In the genomic region with DNA sequence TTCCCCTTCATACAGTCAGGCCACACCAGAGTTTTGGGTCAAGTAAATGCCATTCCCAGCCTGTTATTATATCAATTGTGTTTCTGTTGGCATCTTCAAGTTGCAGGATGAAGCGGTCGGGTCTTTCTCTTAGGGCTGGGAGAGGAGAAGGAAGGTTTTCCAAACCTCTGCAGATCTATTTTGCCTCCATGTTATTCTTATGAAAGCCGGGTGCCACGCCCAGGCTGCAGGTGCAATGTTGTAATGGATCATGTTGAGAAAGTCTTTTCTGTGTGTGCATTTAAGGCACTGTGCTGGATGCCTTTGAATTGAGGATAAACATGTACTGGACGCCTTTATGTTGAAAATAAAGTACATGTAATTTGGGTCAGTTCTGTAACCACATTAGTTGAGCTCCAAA, we compare ENCODE assay signal across 17 cellular contexts.
A peak's percentile ranks its signal among the peaks of the same experiment; 100 is the strongest.
DNase-seq lines count a peak whose midpoint lies in the region; ATAC-seq, FAIRE-seq and TF ChIP-seq lines count a peak whose summit lies in the region.
"Had no signal": no experiment of that assay in that cellular context is flagged by ENCODE, and none has a peak within 500 bp of the region (broad histone marks: within the 10 kb centered on the region; RNA-seq: fewer than 3 reads in every experiment).

No MANE protein-coding gene starts in this region.

- no peak for FAIRE-seq in pancreas (lab: Jason Lieb, UNC)
- FAIRE-seq: GM12878 had no signal

- H3K27me3 ChIP-seq in CD8-positive, alpha-beta memory T cell (ENCODE audit: insufficient read depth, low read length, poor library complexity, severe bottlenecking), result no peaks in the 10 kb centered on the region
- H3K27me3 ChIP-seq in Peyer's patch, result no peaks in the 10 kb centered on the region
- no peaks in the 10 kb centered on the region for H3K27me3 ChIP-seq in pancreas

- DNase-seq in CD8-positive, alpha-beta memory T cell, result no peak
- no peak for DNase-seq in Peyer's patch
- DNase-seq in central memory CD8-positive, alpha-beta T cell (ENCODE audit: low spot score in 2 of 2), result no peak
- DNase-seq in pancreas, result no peak
- no peak for DNase-seq in mesothelial cell of epicardium (ENCODE audit: low spot score in 2 of 2, unreplicated experiment in 2 of 2)
- no peak for DNase-seq in nucleus accumbens (lab: John Stamatoyannopoulos, UW)
- DNase-seq: C1 segment of cervical spinal cord; central memory CD4-positive, alpha-beta T cell; EL; endodermal cell; foreskin melanocyte; NCI-H1417; NK-92 treated with Interleukin-12 subunit alpha and Interleukin-12 subunit beta, amount 100 ng/mL, for 24 hours; Right ventricle myocardium superior; stimulated activated naive B cell treated with anti-CD40 and anti-IgM and Interleukin-4, amounts not matched to agents 10 μg/mL and 1 μg/mL and 100 μg/mL, for 72 hours had no signal

- no peak overlapping the region for H3K27ac ChIP-seq in CD8-positive, alpha-beta memory T cell (ENCODE audit: low read depth, low read length)
- H3K27ac ChIP-seq in Peyer's patch, result peak overlapping the region in 3 of 4 donors; percentile 41 to 80 (median 56)
- peak overlapping the region in 3 of 4 donors; percentile 45 to 83 (median 58) for H3K27ac ChIP-seq in pancreas

- TF ChIP-seq CTCF in Peyer's patch (IDR thresholded peaks at IDR 0.05) (no peak), pancreas (IDR thresholded peaks at IDR 0.05) (no peak), mesothelial cell of epicardium (IDR thresholded peaks at IDR 0.05; ENCODE audit: unreplicated experiment) (no peak)

- H3K4me1 ChIP-seq in CD8-positive, alpha-beta memory T cell (ENCODE audit: insufficient read depth, low read length), result peaks cover 18% of the 10 kb centered on the region
- H3K4me1 ChIP-seq in Peyer's patch (peaks cover 0 to 52% (median 9%) of the 10 kb centered on the region in 4 donors), pancreas (peaks cover 61 to 72% (median 67%) of the 10 kb centered on the region in 3 donors)

- peaks cover 65 to 90% (median 89%) of the 10 kb centered on the region in 3 donors for H3K4me1 Mint-ChIP-seq in CD8-positive, alpha-beta memory T cell
- peaks cover 78% of the 10 kb centered on the region for H3K4me1 Mint-ChIP-seq in central memory CD8-positive, alpha-beta T cell
- H3K4me1 Mint-ChIP-seq in mesothelial cell of epicardium, result peaks cover 22% of the 10 kb centered on the region

- H3K4me3 Mint-ChIP-seq in CD8-positive, alpha-beta memory T cell, result no peak overlapping the region
- H3K4me3 Mint-ChIP-seq in central memory CD8-positive, alpha-beta T cell, result no peak overlapping the region
- H3K4me3 Mint-ChIP-seq in mesothelial cell of epicardium, result no peak overlapping the region
- H3K4me3 Mint-ChIP-seq: endodermal cell; stimulated activated naive B cell treated with anti-CD40 and anti-IgM and Interleukin-4, amounts not matched to agents 10 μg/mL and 1 μg/mL and 100 μg/mL, for 72 hours had no signal

- no peaks in the 10 kb centered on the region for H3K9me3 Mint-ChIP-seq in CD8-positive, alpha-beta memory T cell
- no peaks in the 10 kb centered on the region for H3K9me3 Mint-ChIP-seq in central memory CD8-positive, alpha-beta T cell
- no peaks in the 10 kb centered on the region for H3K9me3 Mint-ChIP-seq in mesothelial cell of epicardium
- H3K9me3 Mint-ChIP-seq: endodermal cell; stimulated activated naive B cell treated with anti-CD40 and anti-IgM and Interleukin-4, amounts not matched to agents 10 μg/mL and 1 μg/mL and 100 μg/mL, for 72 hours had no signal

- no peak for ATAC-seq in central memory CD8-positive, alpha-beta T cell (replicated peaks; ENCODE audit: extremely low read depth, poor library complexity, severe bottlenecking)
- no peak for ATAC-seq in pancreas
- ATAC-seq in HG02885 (IDR thresholded peaks at IDR 0.05; ENCODE audit: poor library complexity, unreplicated experiment), result no peak
- ATAC-seq: GM12878; stimulated activated naive B cell treated with anti-CD40 and anti-IgM and Interleukin-4, amounts not matched to agents 10 μg/mL and 1 μg/mL and 100 μg/mL, for 72 hours had no signal

- CTCF ChIA-PET in CD8-positive, alpha-beta memory T cell (lab: Charles Lee), result no interaction called here

- POLR2A ChIA-PET in CD8-positive, alpha-beta memory T cell (lab: Charles Lee), result no interaction called here

- peak overlapping the region; percentile 37 to 90 (median 74) for H3K27ac Mint-ChIP-seq in CD8-positive, alpha-beta memory T cell
- peak overlapping the region; percentile 49 for H3K27ac Mint-ChIP-seq in central memory CD8-positive, alpha-beta T cell (ENCODE audit: low read depth)
- no peak overlapping the region for H3K27ac Mint-ChIP-seq in mesothelial cell of epicardium
- H3K27ac Mint-ChIP-seq: endodermal cell; stimulated activated naive B cell treated with anti-CD40 and anti-IgM and Interleukin-4, amounts not matched to agents 10 μg/mL and 1 μg/mL and 100 μg/mL, for 72 hours had no signal

- peaks cover 68% of the 10 kb centered on the region for H3K36me3 ChIP-seq in CD8-positive, alpha-beta memory T cell (ENCODE audit: insufficient read depth, low read length)
- no peaks in the 10 kb centered on the region for H3K36me3 ChIP-seq in Peyer's patch
- no peaks in the 10 kb centered on the region for H3K36me3 ChIP-seq in pancreas

- H3K9me3 ChIP-seq in CD8-positive, alpha-beta memory T cell (ENCODE audit: low read length), result no peaks in the 10 kb centered on the region
- no peaks in the 10 kb centered on the region for H3K9me3 ChIP-seq in Peyer's patch
- no peaks in the 10 kb centered on the region for H3K9me3 ChIP-seq in pancreas

- intact Hi-C loops in pancreas (cut with DNase I), result loop anchor here in 1 of 3 donors (10.0 kb wide), 1 partner anchor 46 kb away; no protein-coding TSS in a partner anchor

- H3K27me3 Mint-ChIP-seq in CD8-positive, alpha-beta memory T cell, result peaks cover 0 to 1% of the 10 kb centered on the region in 2 donors
- H3K27me3 Mint-ChIP-seq in central memory CD8-positive, alpha-beta T cell, result no peaks in the 10 kb centered on the region
- no peaks in the 10 kb centered on the region for H3K27me3 Mint-ChIP-seq in mesothelial cell of epicardium (ENCODE audit: low read depth)
- H3K27me3 Mint-ChIP-seq: stimulated activated naive B cell treated with anti-CD40 and anti-IgM and Interleukin-4, amounts not matched to agents 10 μg/mL and 1 μg/mL and 100 μg/mL, for 72 hours had no signal

- H3K4me3 ChIP-seq in CD8-positive, alpha-beta memory T cell (ENCODE audit: low read length), result no peak overlapping the region
- H3K4me3 ChIP-seq in Peyer's patch, result no peak overlapping the region
- H3K4me3 ChIP-seq in pancreas, result no peak overlapping the region
- H3K4me3 ChIP-seq: GM12878 had no signal

- WGBS in pancreas, 2 donors, result 81 to 84% methylated on average over 5 of the region's 5 CpGs

- TF ChIP-seq POLR2A in Peyer's patch (IDR thresholded peaks at IDR 0.05), result no peak

- H3K36me3 Mint-ChIP-seq in CD8-positive, alpha-beta memory T cell, result peaks cover 16 to 95% (median 41%) of the 10 kb centered on the region in 3 donors
- H3K36me3 Mint-ChIP-seq in central memory CD8-positive, alpha-beta T cell (ENCODE audit: insufficient read depth), result peaks cover 84% of the 10 kb centered on the region
- no peaks in the 10 kb centered on the region for H3K36me3 Mint-ChIP-seq in mesothelial cell of epicardium
- H3K36me3 Mint-ChIP-seq: stimulated activated naive B cell treated with anti-CD40 and anti-IgM and Interleukin-4, amounts not matched to agents 10 μg/mL and 1 μg/mL and 100 μg/mL, for 72 hours had no signal
